In the genomic region with DNA sequence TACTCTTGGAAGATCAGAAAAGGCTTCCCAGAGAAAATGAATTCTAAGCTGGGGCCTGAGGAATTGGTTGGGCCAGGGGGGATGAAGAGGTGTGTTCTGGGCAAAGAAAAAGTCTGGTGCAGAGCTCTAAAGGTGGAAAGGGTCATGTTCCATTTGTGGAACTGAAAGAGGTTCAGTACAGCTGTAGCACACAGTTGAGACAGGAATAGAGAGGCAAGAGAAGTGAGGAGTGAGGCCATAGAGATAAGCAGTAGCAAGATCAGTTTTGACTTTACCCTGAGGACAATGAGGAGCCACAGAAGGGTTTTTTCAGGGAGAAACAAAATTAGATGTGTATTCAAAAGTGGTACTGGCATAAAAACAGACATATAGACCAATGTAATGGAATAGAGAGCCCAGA, we compare ENCODE assay signal across 18 cellular contexts. TPM values are rescaled to one million over a fixed set of nuclear protein-coding genes. Genes with fewer than 3 reads are reported as not detected.
DNase-seq lines count a peak whose midpoint lies in the region; ATAC-seq and TF ChIP-seq lines count a peak whose summit lies in the region.
"Had no signal": no experiment of that assay in that cellular context is flagged by ENCODE, and none has a peak within 500 bp of the region (broad histone marks: within the 10 kb centered on the region; RNA-seq: fewer than 3 reads in every experiment).

No MANE protein-coding gene starts in this region.

- no peaks in the 10 kb centered on the region for H4K20me1 ChIP-seq in OCI-LY3 (ENCODE audit: insufficient read depth, low read length)

- H3K36me3 Mint-ChIP-seq in glutamatergic neuron (ENCODE audit: unreplicated experiment) = no peaks in the 10 kb centered on the region
- H3K36me3 Mint-ChIP-seq: neural progenitor cell, type B pancreatic cell had no signal

- no peak for DNase-seq in glutamatergic neuron
- DNase-seq in adrenal gland = no peak
- no peak for DNase-seq in psoas muscle
- no peak for DNase-seq in tibial artery
- DNase-seq: activated naive CD4-positive, alpha-beta T cell treated with anti-CD3 and anti-CD28 coated beads for 36 hours; DND-41; effector memory CD4-positive, alpha-beta T cell; mammary epithelial cell; right lobe of liver had no signal

- H3K4me3 ChIP-seq in OCI-LY3 (ENCODE audit: low read length) (peak overlapping the region; percentile 6; the same call in 1 of the 2 replicates), adrenal gland (no peak overlapping the region), psoas muscle (no peak overlapping the region), tibial artery (no peak overlapping the region)
- H3K4me3 ChIP-seq: neural progenitor cell, right lobe of liver had no signal

- H3K4me1 ChIP-seq in OCI-LY3 (ENCODE audit: low read length) = peaks cover 13% of the 10 kb centered on the region
- H3K4me1 ChIP-seq in adrenal gland (replicated peaks in 1 of 2) = peaks cover 0 to 6% of the 10 kb centered on the region in 2 donors
- no peaks in the 10 kb centered on the region for H3K4me1 ChIP-seq in psoas muscle
- H3K4me1 ChIP-seq in tibial artery = peaks cover 0 to 23% (median 7%) of the 10 kb centered on the region in 4 donors

- H3K27ac ChIP-seq in OCI-LY3 (ENCODE audit: low read length) = peak overlapping the region; percentile 15; the same call in 1 of the 2 replicates
- no peak overlapping the region for H3K27ac ChIP-seq in adrenal gland
- H3K27ac ChIP-seq in psoas muscle = no peak overlapping the region
- H3K27ac ChIP-seq in tibial artery = no peak overlapping the region
- H3K27ac ChIP-seq: neural progenitor cell, right lobe of liver had no signal

- no peaks in the 10 kb centered on the region for H3K9me3 ChIP-seq in OCI-LY3 (ENCODE audit: insufficient read depth, low read length)
- no peaks in the 10 kb centered on the region for H3K9me3 ChIP-seq in adrenal gland (replicated peaks in 1 of 3)
- no peaks in the 10 kb centered on the region for H3K9me3 ChIP-seq in psoas muscle
- no peaks in the 10 kb centered on the region for H3K9me3 ChIP-seq in tibial artery
- H3K9me3 ChIP-seq: right lobe of liver had no signal

- H3K27me3 Mint-ChIP-seq in glutamatergic neuron (ENCODE audit: unreplicated experiment) = no peaks in the 10 kb centered on the region
- H3K27me3 Mint-ChIP-seq: type B pancreatic cell had no signal

- peak; percentile 74 for ATAC-seq in GM18517 (IDR thresholded peaks at IDR 0.05; ENCODE audit: unreplicated experiment)
- ATAC-seq in GM21367 (IDR thresholded peaks at IDR 0.05; ENCODE audit: unreplicated experiment) = peak; percentile 58
- ATAC-seq in HG02870 (IDR thresholded peaks at IDR 0.05; ENCODE audit: unreplicated experiment) = peak; percentile 71
- no peak for ATAC-seq in psoas muscle
- ATAC-seq: activated CD4-positive, CD25-positive, alpha-beta regulatory T cell treated with anti-CD3 and anti-CD28 coated beads, Interleukin-2, amount 50 U/mL, for 24 hours; right lobe of liver had no signal

- no peaks in the 10 kb centered on the region for H3K9me3 Mint-ChIP-seq in glutamatergic neuron (ENCODE audit: unreplicated experiment)
- H3K9me3 Mint-ChIP-seq: activated naive CD4-positive, alpha-beta T cell treated with anti-CD3 and anti-CD28 coated beads for 36 hours; neural progenitor cell; T-helper 1 cell treated with Interleukin-12 subunit alpha and Interleukin-12 subunit beta and Interleukin-4 antibody, amounts not matched to agents 30 μg/mL and 1 μg/mL, for 36 hours; type B pancreatic cell had no signal

- no peaks in the 10 kb centered on the region for H3K79me2 ChIP-seq in OCI-LY3 (ENCODE audit: low read length)

- H3K27ac Mint-ChIP-seq in glutamatergic neuron (ENCODE audit: unreplicated experiment) = no peak overlapping the region
- H3K27ac Mint-ChIP-seq: activated naive CD4-positive, alpha-beta T cell treated with anti-CD3 and anti-CD28 coated beads for 36 hours; neural progenitor cell; T-helper 1 cell treated with Interleukin-12 subunit alpha and Interleukin-12 subunit beta and Interleukin-4 antibody, amounts not matched to agents 30 μg/mL and 1 μg/mL, for 36 hours; type B pancreatic cell had no signal

- no peaks in the 10 kb centered on the region for H3K36me3 ChIP-seq in OCI-LY3 (replicated peaks; ENCODE audit: low read depth, low read length)
- no peaks in the 10 kb centered on the region for H3K36me3 ChIP-seq in adrenal gland (replicated peaks in 1 of 2)
- H3K36me3 ChIP-seq in psoas muscle (ENCODE audit: insufficient read depth in 1 of 2, low read depth in 1 of 2) = no peaks in the 10 kb centered on the region
- no peaks in the 10 kb centered on the region for H3K36me3 ChIP-seq in tibial artery
- H3K36me3 ChIP-seq: neural progenitor cell, right lobe of liver had no signal

- H3K4me2 ChIP-seq in OCI-LY3 (ENCODE audit: low read length) = peak overlapping the region; percentile 47
- H3K4me2 ChIP-seq: neural progenitor cell had no signal

- H3K9ac ChIP-seq in OCI-LY3 (ENCODE audit: low read length) = no peak overlapping the region
- H3K9ac ChIP-seq: neural progenitor cell had no signal

- H3K4me1 Mint-ChIP-seq in glutamatergic neuron (ENCODE audit: low read depth, unreplicated experiment) = no peaks in the 10 kb centered on the region

- intact Hi-C loops in adrenal gland (cut with DNase I) (no loop called here), psoas muscle (cut with DNase I) (no loop called here), tibial artery (cut with DNase I; ENCODE audit: low total_unique reads) (no loop called here)

- TF ChIP-seq CTCF in OCI-LY3 (IDR thresholded peaks at IDR 0.05; ENCODE audit: low read depth, low read length) = no peak
- no peak for TF ChIP-seq CTCF in glutamatergic neuron (IDR thresholded peaks at IDR 0.05; ENCODE audit: partially characterized antibody, unreplicated experiment)
- no peak for TF ChIP-seq CTCF in adrenal gland (IDR thresholded peaks at IDR 0.05)
- no peak for TF ChIP-seq CTCF in psoas muscle (IDR thresholded peaks at IDR 0.05)
- no peak for TF ChIP-seq CTCF in tibial artery (IDR thresholded peaks at IDR 0.05)

- no peak for TF ChIP-seq POLR2A in adrenal gland (IDR thresholded peaks at IDR 0.05)

- no peak overlapping the region for H3K4me3 Mint-ChIP-seq in glutamatergic neuron (ENCODE audit: unreplicated experiment)
- H3K4me3 Mint-ChIP-seq: activated naive CD4-positive, alpha-beta T cell treated with anti-CD3 and anti-CD28 coated beads for 36 hours; neural progenitor cell; T-helper 1 cell treated with Interleukin-12 subunit alpha and Interleukin-12 subunit beta and Interleukin-4 antibody, amounts not matched to agents 30 μg/mL and 1 μg/mL, for 36 hours; type B pancreatic cell had no signal

- no peak overlapping the region for H2AFZ ChIP-seq in OCI-LY3 (ENCODE audit: low read depth, low read length)
- H2AFZ ChIP-seq: neural progenitor cell had no signal

- H3K27me3 ChIP-seq in OCI-LY3 (ENCODE audit: low read depth, low read length) (no peaks in the 10 kb centered on the region), adrenal gland (no peaks in the 10 kb centered on the region), psoas muscle (ENCODE audit: insufficient read depth in 3 of 3, low read length in 2 of 3) (no peaks in the 10 kb centered on the region), tibial artery (no peaks in the 10 kb centered on the region)
- H3K27me3 ChIP-seq: neural progenitor cell, right lobe of liver had no signal

RNA-seq across cellular contexts. Expression of a gene that starts 30.3 kb away (rescaled TPM):
- total RNA-seq in glutamatergic neuron (ENCODE audit: unreplicated experiment) (33.7 TPM), adrenal gland (10 to 100 TPM; 15.0 to 35.4 (median 22.2) TPM), psoas muscle (10 to 100 TPM in 1 of 4 donors, 1 to 10 TPM in 3; 7.7 to 16.6 (median 8.3) TPM)
- polyA plus RNA-seq in adrenal gland (10 to 100 TPM in 2 of 3 donors, 1 to 10 TPM in 1; 9.8 to 60.7 (median 44.0) TPM), psoas muscle (10 to 100 TPM in 1 of 3 donors, 1 to 10 TPM in 2; 8.2 to 13.2 (median 9.0) TPM)

RNA-seq across cellular contexts. Expression of a gene that starts 30.6 kb away (rescaled TPM):
- total RNA-seq in glutamatergic neuron (ENCODE audit: unreplicated experiment) = 7.5 TPM
- 10 to 100 TPM in 3 of 8 donors, 1 to 10 TPM in 5; 3.3 to 15.4 (median 9.8) TPM for total RNA-seq in adrenal gland
- polyA plus RNA-seq in adrenal gland = 10 to 100 TPM in 2 of 3 donors, 1 to 10 TPM in 1; 8.9 to 17.7 (median 10.3) TPM
- total RNA-seq in psoas muscle = 1 to 10 TPM; 3.1 to 5.9 (median 3.9) TPM
- polyA plus RNA-seq in psoas muscle = 1 to 10 TPM; 2.7 to 6.7 (median 4.6) TPM

RNA-seq across cellular contexts. Expression of a gene that starts 43.9 kb away (rescaled TPM):
- total RNA-seq in glutamatergic neuron (ENCODE audit: unreplicated experiment) (2.3 TPM), adrenal gland (1 to 10 TPM in 1 of 8 donors, under 1 TPM in 4, not detected in 3; 0.18 to 1.1 (median 0.28) TPM), psoas muscle (1 to 10 TPM in 2 of 4 donors, under 1 TPM in 2; 0.84 to 2.6 (median 1.2) TPM)
- polyA plus RNA-seq in adrenal gland (under 1 TPM; 0.16 to 0.37 (median 0.33) TPM), psoas muscle (1 to 10 TPM in 2 of 3 donors, under 1 TPM in 1; 0.73 to 4.9 (median 3.7) TPM)
- total RNA-seq: H4 had no signal

Comparison
In these comparisons a context has a peak if more than half of its experiments do, and no peak if none do; other contexts are left out.
1. ATAC-seq: peak in GM18517 (single experiment), GM21367 (single experiment) and HG02870 (single experiment); none in psoas muscle (0 of 4).